Comparison of ENCODE assay signal across 2 cellular contexts in genomic region chr4:76850010-76850441, GRCh38.
TF ChIP-seq lines count a peak whose summit lies in the region.

No MANE protein-coding gene starts in this region.

TF ChIP-seq in SK-N-SH, 30 proteins besides CTCF, POLR2A, EP300 and RAD21 (continued from another document):
- TF ChIP-seq TAF1 (IDR thresholded peaks at IDR 0.05; ENCODE audit: borderline replicate concordance, low read depth, low read length) (no peak), NFIC (IDR thresholded peaks at IDR 0.05; ENCODE audit: borderline replicate concordance) (peak; percentile 92), TCF12 (IDR thresholded peaks at IDR 0.05) (peak; percentile 73), USF1 (IDR thresholded peaks at IDR 0.05; ENCODE audit: borderline replicate concordance, low read depth) (no peak)

TF ChIP-seq in GM23338, 12 proteins besides CTCF, POLR2A, EP300 and RAD21 (continued from another document):
- TF ChIP-seq, protein P1, sequence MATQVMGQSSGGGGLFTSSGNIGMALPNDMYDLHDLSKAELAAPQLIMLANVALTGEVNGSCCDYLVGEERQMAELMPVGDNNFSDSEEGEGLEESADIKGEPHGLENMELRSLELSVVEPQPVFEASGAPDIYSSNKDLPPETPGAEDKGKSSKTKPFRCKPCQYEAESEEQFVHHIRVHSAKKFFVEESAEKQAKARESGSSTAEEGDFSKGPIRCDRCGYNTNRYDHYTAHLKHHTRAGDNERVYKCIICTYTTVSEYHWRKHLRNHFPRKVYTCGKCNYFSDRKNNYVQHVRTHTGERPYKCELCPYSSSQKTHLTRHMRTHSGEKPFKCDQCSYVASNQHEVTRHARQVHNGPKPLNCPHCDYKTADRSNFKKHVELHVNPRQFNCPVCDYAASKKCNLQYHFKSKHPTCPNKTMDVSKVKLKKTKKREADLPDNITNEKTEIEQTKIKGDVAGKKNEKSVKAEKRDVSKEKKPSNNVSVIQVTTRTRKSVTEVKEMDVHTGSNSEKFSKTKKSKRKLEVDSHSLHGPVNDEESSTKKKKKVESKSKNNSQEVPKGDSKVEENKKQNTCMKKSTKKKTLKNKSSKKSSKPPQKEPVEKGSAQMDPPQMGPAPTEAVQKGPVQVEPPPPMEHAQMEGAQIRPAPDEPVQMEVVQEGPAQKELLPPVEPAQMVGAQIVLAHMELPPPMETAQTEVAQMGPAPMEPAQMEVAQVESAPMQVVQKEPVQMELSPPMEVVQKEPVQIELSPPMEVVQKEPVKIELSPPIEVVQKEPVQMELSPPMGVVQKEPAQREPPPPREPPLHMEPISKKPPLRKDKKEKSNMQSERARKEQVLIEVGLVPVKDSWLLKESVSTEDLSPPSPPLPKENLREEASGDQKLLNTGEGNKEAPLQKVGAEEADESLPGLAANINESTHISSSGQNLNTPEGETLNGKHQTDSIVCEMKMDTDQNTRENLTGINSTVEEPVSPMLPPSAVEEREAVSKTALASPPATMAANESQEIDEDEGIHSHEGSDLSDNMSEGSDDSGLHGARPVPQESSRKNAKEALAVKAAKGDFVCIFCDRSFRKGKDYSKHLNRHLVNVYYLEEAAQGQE (IDR thresholded peaks at IDR 0.05; ENCODE audit: unreplicated experiment), result no peak
- no peak for TF ChIP-seq CREB1 (CRISPR knock-in tag; IDR thresholded peaks at IDR 0.05; ENCODE audit: low read depth)
- TF ChIP-seq, protein P2, sequence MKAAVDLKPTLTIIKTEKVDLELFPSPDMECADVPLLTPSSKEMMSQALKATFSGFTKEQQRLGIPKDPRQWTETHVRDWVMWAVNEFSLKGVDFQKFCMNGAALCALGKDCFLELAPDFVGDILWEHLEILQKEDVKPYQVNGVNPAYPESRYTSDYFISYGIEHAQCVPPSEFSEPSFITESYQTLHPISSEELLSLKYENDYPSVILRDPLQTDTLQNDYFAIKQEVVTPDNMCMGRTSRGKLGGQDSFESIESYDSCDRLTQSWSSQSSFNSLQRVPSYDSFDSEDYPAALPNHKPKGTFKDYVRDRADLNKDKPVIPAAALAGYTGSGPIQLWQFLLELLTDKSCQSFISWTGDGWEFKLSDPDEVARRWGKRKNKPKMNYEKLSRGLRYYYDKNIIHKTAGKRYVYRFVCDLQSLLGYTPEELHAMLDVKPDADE (IDR thresholded peaks at IDR 0.05), result no peak
- TF ChIP-seq POLR2AphosphoS5 (IDR thresholded peaks at IDR 0.05; ENCODE audit: low read depth), result no peak
- TF ChIP-seq ZNF331 (CRISPR knock-in tag; IDR thresholded peaks at IDR 0.05; ENCODE audit: low read depth), result no peak
- no peak for TF ChIP-seq JUNB (IDR thresholded peaks at IDR 0.05; ENCODE audit: unreplicated experiment)
- TF ChIP-seq EZH2 (IDR thresholded peaks at IDR 0.05; ENCODE audit: low read depth, unreplicated experiment), result no peak
- no peak for TF ChIP-seq ZNF462 (CRISPR knock-in tag; IDR thresholded peaks at IDR 0.05)
